In genomic region chr20:47196091-47197081, GRCh38 we compare ENCODE assay signal across 8 cellular contexts.
A peak's percentile ranks its signal among the peaks of the same experiment; 100 is the strongest.
DNase-seq lines count a peak whose midpoint lies in the region; ATAC-seq and TF ChIP-seq lines count a peak whose summit lies in the region.

No MANE protein-coding gene starts in this region.

- DNase-seq in AML-193 (lab: John Stamatoyannopoulos, UW) (peak; percentile 37 to 43), NCI-H2171 (lab: John Stamatoyannopoulos, UW) (peak; percentile 80), left lung (peak; percentile 73 to 94)
- DNase-seq in activated CD4-positive, alpha-beta T cell treated with anti-CD3 and anti-CD28 coated beads for 1 hour: peak; percentile 62
- DNase-seq in central memory CD8-positive, alpha-beta T cell (ENCODE audit: low spot score in 2 of 2): peak; percentile 48 to 66
- peak; percentile 78 for DNase-seq in stimulated activated CD4-positive, alpha-beta T cell treated with anti-CD3 and anti-CD28 coated beads, Interleukin-4, amount 100 ng/mL, for 1 hour

- peaks cover 1% of the 10 kb centered on the region for H3K36me3 Mint-ChIP-seq in central memory CD8-positive, alpha-beta T cell (ENCODE audit: insufficient read depth)

- no peak overlapping the region for H3K4me3 Mint-ChIP-seq in central memory CD8-positive, alpha-beta T cell

- H3K27ac ChIP-seq in left lung: no peak overlapping the region

- TF ChIP-seq CTCF in left lung (IDR thresholded peaks at IDR 0.05): peak; percentile 95

- no peaks in the 10 kb centered on the region for H3K9me3 Mint-ChIP-seq in central memory CD8-positive, alpha-beta T cell

- ATAC-seq in GM21390 (IDR thresholded peaks at IDR 0.05; ENCODE audit: unreplicated experiment): peak; percentile 53
- ATAC-seq in central memory CD8-positive, alpha-beta T cell (replicated peaks; ENCODE audit: extremely low read depth, poor library complexity, severe bottlenecking): peak; percentile 32
- peak; percentile 95 for ATAC-seq in left lung
- no peak for ATAC-seq in GM18858 (IDR thresholded peaks at IDR 0.05; ENCODE audit: unreplicated experiment)

- H3K27ac Mint-ChIP-seq in central memory CD8-positive, alpha-beta T cell (ENCODE audit: low read depth): no peak overlapping the region

- H3K4me1 Mint-ChIP-seq in central memory CD8-positive, alpha-beta T cell: no peaks in the 10 kb centered on the region

- H3K4me1 ChIP-seq in left lung: peaks cover 0 to 7% of the 10 kb centered on the region in 2 donors

- no peaks in the 10 kb centered on the region for H3K27me3 ChIP-seq in left lung

- H3K4me3 ChIP-seq in left lung: no peak overlapping the region

- H3K27me3 Mint-ChIP-seq in central memory CD8-positive, alpha-beta T cell: peaks cover 8% of the 10 kb centered on the region

- no peaks in the 10 kb centered on the region for H3K9me3 ChIP-seq in left lung

- H3K36me3 ChIP-seq in left lung: no peaks in the 10 kb centered on the region

- intact Hi-C loops in left lung (cut with DNase I): no loop called here
